8 cellular contexts compared by ENCODE assay signal in genomic region chr2:30230479-30230854, GRCh38. TPM values are rescaled to one million over a fixed set of nuclear protein-coding genes. Genes with fewer than 3 reads are reported as not detected.
DNase-seq lines count a peak whose midpoint lies in the region; ATAC-seq and TF ChIP-seq lines count a peak whose summit lies in the region.

No MANE protein-coding gene starts in this region.

- H3K27me3 ChIP-seq in left lung (peaks cover 0 to 53% of the 10 kb centered on the region in 2 donors), suprapubic skin (no peaks in the 10 kb centered on the region)

- peak overlapping the region; percentile 66 for H3K4me3 Mint-ChIP-seq in MCF 10A (ENCODE audit: unreplicated experiment)

- POLR2A ChIA-PET in MCF 10A (lab: Yijun Ruan, JAX), result no interaction called here

- H3K9me3 ChIP-seq in left lung (no peaks in the 10 kb centered on the region), suprapubic skin (no peaks in the 10 kb centered on the region)

- no peaks in the 10 kb centered on the region for H3K36me3 ChIP-seq in left lung
- no peaks in the 10 kb centered on the region for H3K36me3 ChIP-seq in suprapubic skin

- no peaks in the 10 kb centered on the region for H3K27me3 Mint-ChIP-seq in MCF 10A (ENCODE audit: insufficient read depth, unreplicated experiment)

- H3K9me3 Mint-ChIP-seq in MCF 10A (ENCODE audit: unreplicated experiment), result no peaks in the 10 kb centered on the region

- ATAC-seq in left lung (no peak), GM18505 (IDR thresholded peaks at IDR 0.05; ENCODE audit: unreplicated experiment) (no peak), HG03139 (IDR thresholded peaks at IDR 0.05; ENCODE audit: unreplicated experiment) (no peak)

- 30% methylated on average over 20 of the region's 20 CpGs for WGBS in suprapubic skin

- TF ChIP-seq EP300 in suprapubic skin (IDR thresholded peaks at IDR 0.05), result no peak

- CTCF ChIA-PET in MCF 10A (lab: Yijun Ruan, JAX), result interaction anchor here (0.7 to 5.1 kb wide), 7 partner anchors 8 to 66 kb away, joined by 3 to 15 read pairs (median 4); no protein-coding TSS in a partner anchor

- H3K27ac ChIP-seq in left lung, result peak overlapping the region; percentile 77 to 92
- H3K27ac ChIP-seq in suprapubic skin, result peak overlapping the region; percentile 84

- no peak overlapping the region for H3K27ac Mint-ChIP-seq in MCF 10A (ENCODE audit: low read depth, unreplicated experiment)

- peaks cover 15 to 49% of the 10 kb centered on the region in 2 donors for H3K4me1 ChIP-seq in left lung
- peaks cover 50% of the 10 kb centered on the region for H3K4me1 ChIP-seq in suprapubic skin

- no peak for TF ChIP-seq CTCF in MCF 10A (IDR thresholded peaks at IDR 0.05; ENCODE audit: unreplicated experiment)
- no peak for TF ChIP-seq CTCF in left lung (IDR thresholded peaks at IDR 0.05)
- no peak for TF ChIP-seq CTCF in suprapubic skin (IDR thresholded peaks at IDR 0.05)

- peak overlapping the region; percentile 68 to 92 for H3K4me3 ChIP-seq in left lung
- H3K4me3 ChIP-seq in suprapubic skin, result peak overlapping the region; percentile 82

- TF ChIP-seq POLR2A in suprapubic skin (IDR thresholded peaks at IDR 0.05), result no peak
- no peak for TF ChIP-seq POLR2A in GM18505 (IDR thresholded peaks at IDR 0.05; ENCODE audit: borderline replicate concordance, extremely low read depth, insufficient read depth, insufficient read length)

- no peaks in the 10 kb centered on the region for H3K36me3 Mint-ChIP-seq in MCF 10A (ENCODE audit: insufficient read depth, unreplicated experiment)

- H3K4me1 Mint-ChIP-seq in MCF 10A (ENCODE audit: insufficient read depth, unreplicated experiment), result peaks cover 13% of the 10 kb centered on the region

- BruUV-seq in MCF 10A (replicated peaks; lab: Mats Ljungman, UMichigan), result no TSS peak

- peak; percentile 30 for DNase-seq in stimulated activated CD4-positive, alpha-beta T cell treated with anti-CD3 and anti-CD28 coated beads, Interleukin-4, amount 100 ng/mL, for 24 hours
- DNase-seq in stimulated activated CD4-positive, alpha-beta T cell treated with anti-CD3 and anti-CD28 coated beads, Interleukin-15, amount 100 ng/mL, for 24 hours, result no peak
- DNase-seq in MCF 10A (ENCODE audit: unreplicated experiment), result no peak
- no peak for DNase-seq in left lung
- no peak for DNase-seq in suprapubic skin (ENCODE audit: low spot score in 2 of 2)
- no peak for DNase-seq in SIG-M5 treated with dmso at 0.1 percent for 504 hours (lab: John Stamatoyannopoulos, UW; ENCODE audit: unreplicated experiment)

- intact Hi-C loops in MCF 10A (cut with micrococcal nuclease), result loop anchor here (5.0 to 10.0 kb wide), 2 partner anchors 42 to 214 kb away; partner anchors contain the start of gene LCLAT1
- intact Hi-C loops in left lung (cut with DNase I), result loop anchor here in 1 of 2 donors (10.0 kb wide), 1 partner anchor 244 kb away; no protein-coding TSS in a partner anchor

RNA-seq across cellular contexts. Expression of gene LBH, which starts 0.9 kb away (rescaled TPM):
- total RNA-seq in MCF 10A (2022) (1.1 and 1.7 TPM in 2 replicates), left lung (100 to 1,000 TPM; 119 to 256 TPM), suprapubic skin (10 to 100 TPM; 14.9 to 41.1 (median 30.0) TPM)
